23 cellular contexts compared by ENCODE assay signal in the genomic region with DNA sequence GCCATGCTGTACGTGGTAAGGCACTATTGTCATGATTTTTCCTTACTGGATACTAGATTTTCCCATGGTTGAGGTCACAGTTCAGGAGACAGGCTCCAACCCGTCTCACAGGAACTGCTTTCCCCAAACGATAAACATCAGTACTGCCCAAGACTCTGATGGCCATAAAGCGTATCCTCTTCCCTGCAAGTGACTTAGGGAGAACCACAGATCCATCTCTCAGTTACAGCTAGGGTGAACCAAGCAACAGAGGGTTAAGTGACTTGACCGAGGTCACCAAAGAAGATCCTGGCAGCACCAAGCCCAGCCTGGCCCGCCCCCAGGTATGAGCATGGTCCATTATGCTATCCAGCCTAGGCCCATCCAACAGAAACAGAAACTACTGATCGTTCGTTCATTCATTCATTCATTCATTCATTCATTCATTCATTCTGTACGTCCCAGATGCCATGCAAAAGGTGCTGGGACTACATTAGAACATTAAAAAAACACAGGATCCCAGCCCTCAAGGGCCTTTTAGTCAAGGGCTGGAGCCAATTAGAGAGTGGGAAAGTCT. TPM values are rescaled to one million over a fixed set of nuclear protein-coding genes. Genes with fewer than 3 reads are reported as not detected.
DNase-seq lines count a peak whose midpoint lies in the region; ATAC-seq, FAIRE-seq and TF ChIP-seq lines count a peak whose summit lies in the region.
"Had no signal": no experiment of that assay in that cellular context is flagged by ENCODE, and none has a peak within 500 bp of the region (broad histone marks: within the 10 kb centered on the region; RNA-seq: fewer than 3 reads in every experiment).

No MANE protein-coding gene starts in this region.

- ATAC-seq in gastroesophageal sphincter (no peak), aorta (ENCODE audit: low FRiP score) (no peak), HG02840 (IDR thresholded peaks at IDR 0.05; ENCODE audit: low FRiP score, unreplicated experiment) (no peak)
- ATAC-seq: CD8-positive, alpha-beta T cell; Panc1 had no signal

- no peak for FAIRE-seq in bronchial epithelial cell (lab: Jason Lieb, UNC)
- FAIRE-seq: G401.6, H54 had no signal

- DNase-seq in bronchial epithelial cell (ENCODE audit: low read depth) = peak; percentile 14
- DNase-seq in stomach = no peak
- DNase-seq in aorta = peak in 1 of 2 donors; percentile 49
- no peak for DNase-seq in NCI-H2081 treated with DMSO at 0.1 percent for 48 hours (lab: John Stamatoyannopoulos, UW)
- DNase-seq in effector CD8-positive, alpha-beta T cell (lab: John Stamatoyannopoulos, UW) = no peak
- DNase-seq: C1 segment of cervical spinal cord; Caco-2; CD8-positive, alpha-beta T cell; Kasumi-1; MV-4-11; NCI-H1105; NCI-H146; NCI-H1930; NCI-H526 treated with DMSO at 0.1 percent for 48 hours; SHP77 treated with DMSO at 0.1 percent for 48 hours had no signal

- no peaks in the 10 kb centered on the region for H3K9me3 ChIP-seq in gastroesophageal sphincter
- H3K9me3 ChIP-seq in stomach = no peaks in the 10 kb centered on the region
- H3K9me3 ChIP-seq in aorta (ENCODE audit: control insufficient read depth, low read length) = no peaks in the 10 kb centered on the region
- H3K9me3 ChIP-seq: Caco-2 had no signal

- 16 to 43% methylated on average over 5 of the region's 9 CpGs for WGBS in gastroesophageal sphincter (ENCODE audit: low coverage in 1 of 2), 2 donors
- WGBS in stomach, 5 donors = 60 to 79% (median 71%) methylated on average over 9 of the region's 9 CpGs
- WGBS in aorta, 2 donors = 10 to 17% methylated on average over 9 of the region's 9 CpGs

- TF ChIP-seq POLR2A in gastroesophageal sphincter (IDR thresholded peaks at IDR 0.05) (no peak), stomach (IDR thresholded peaks at IDR 0.05) (no peak)

- peaks cover 2 to 100% (median 3%) of the 10 kb centered on the region in 3 donors for H3K4me1 ChIP-seq in gastroesophageal sphincter
- peaks cover 7 to 73% (median 34%) of the 10 kb centered on the region in 4 donors for H3K4me1 ChIP-seq in stomach
- peaks cover 0 to 7% of the 10 kb centered on the region in 2 donors for H3K4me1 ChIP-seq in aorta (ENCODE audit: control insufficient read depth in 1 of 2, insufficient read depth in 2 of 2, low read length in 2 of 2)
- H3K4me1 ChIP-seq: Caco-2 had no signal

- peak overlapping the region; percentile 82 to 92 (median 84) for H3K27ac ChIP-seq in gastroesophageal sphincter
- peak overlapping the region in 4 of 5 donors; percentile 14 to 86 (median 73) for H3K27ac ChIP-seq in stomach
- H3K27ac ChIP-seq in aorta (ENCODE audit: low read depth in 1 of 2, low read length in 2 of 2) = peak overlapping the region; percentile 6 to 70

- H3K4me3 ChIP-seq in bronchial epithelial cell (ENCODE audit: low read depth, low read length) (no peak overlapping the region), gastroesophageal sphincter (peak overlapping the region in 1 of 2 donors; percentile 6), stomach (no peak overlapping the region), aorta (ENCODE audit: low read length in 2 of 2) (no peak overlapping the region)

- no peak for TF ChIP-seq EP300 in gastroesophageal sphincter (IDR thresholded peaks at IDR 0.05)
- no peak for TF ChIP-seq EP300 in stomach (IDR thresholded peaks at IDR 0.05)

- no peak for TF ChIP-seq CTCF in bronchial epithelial cell (IDR thresholded peaks at IDR 0.05; ENCODE audit: insufficient read depth, low read length, severe bottlenecking)
- TF ChIP-seq CTCF in gastroesophageal sphincter (IDR thresholded peaks at IDR 0.05) = no peak
- no peak for TF ChIP-seq CTCF in stomach (IDR thresholded peaks at IDR 0.05)

- H3K36me3 ChIP-seq in bronchial epithelial cell (ENCODE audit: control insufficient read depth, insufficient read depth, low read length) (no peaks in the 10 kb centered on the region), gastroesophageal sphincter (peaks cover 0 to 70% of the 10 kb centered on the region in 2 donors), stomach (no peaks in the 10 kb centered on the region), aorta (ENCODE audit: control insufficient read depth in 1 of 2, insufficient read depth in 2 of 2, low read length in 1 of 2) (peaks cover 0 to 5% of the 10 kb centered on the region in 2 donors)

- intact Hi-C loops in stomach (cut with DNase I; ENCODE audit: low total_unique reads) = no loop called here
- intact Hi-C loops in aorta (cut with DNase I) = no loop called here

- H3K27me3 ChIP-seq in bronchial epithelial cell (ENCODE audit: control insufficient read depth, insufficient read depth, low read length) = no peaks in the 10 kb centered on the region
- no peaks in the 10 kb centered on the region for H3K27me3 ChIP-seq in gastroesophageal sphincter
- no peaks in the 10 kb centered on the region for H3K27me3 ChIP-seq in stomach
- no peaks in the 10 kb centered on the region for H3K27me3 ChIP-seq in aorta (ENCODE audit: control insufficient read depth in 1 of 2, insufficient read depth in 2 of 2, low read length in 1 of 2)

RNA-seq across cellular contexts. Expression of a gene that starts 31.0 kb away (rescaled TPM):
- total RNA-seq in bronchial epithelial cell (under 0.01 TPM in 1 of 2 replicates, not detected in the other), gastroesophageal sphincter (over 10,000 TPM in 3 of 4 donors, 1,000 to 10,000 TPM in 1; 7,231 to 23,237 (median 11,307) TPM), stomach (1,000 to 10,000 TPM in 4 of 5 donors, 100 to 1,000 TPM in 1; 496 to 3,048 (median 1,297) TPM), aorta (1,000 to 10,000 TPM; 1,606 to 2,053 TPM)
- polyA plus RNA-seq in stomach (100 to 1,000 TPM in 1 of 3 donors, 10 to 100 TPM in 2; 33.8 to 494 (median 44.0) TPM), aorta (100 to 1,000 TPM; 631 to 732 TPM)
- total RNA-seq: A673; Caco-2; CD8-positive, alpha-beta T cell; HT-29; M059J had no signal

Comparison
In these comparisons a context has a peak if more than half of its experiments do, and no peak if none do; other contexts are left out.
1. RNA of a gene that starts 31.0 kb away (total RNA-seq): 7,231 to 23,237 TPM in gastroesophageal sphincter, 1,606 to 2,053 TPM in aorta and 496 to 3,048 TPM in stomach; under 0.01 TPM in bronchial epithelial cell; every median in the first group is over 100 times any median in the second.
2. Peak in every context shown above with its lines, with median percentiles within 50 percentile points of each other: H3K27ac ChIP-seq.